ENCODE assay signal across 1 cellular context in genomic region chr17:41785091-41785875, GRCh38.
A peak's percentile ranks its signal among the peaks of the same experiment; 100 is the strongest.
TF ChIP-seq lines count a peak whose summit lies in the region.

No MANE protein-coding gene starts in this region.

TF ChIP-seq in K562, 482 proteins besides CTCF, POLR2A, EP300 and RAD21 (continues in another document):
- TF ChIP-seq BRD9 (IDR thresholded peaks at IDR 0.05; ENCODE audit: low read depth, partially characterized antibody) (peak; percentile 21), CHD2 (IDR thresholded peaks at IDR 0.05; ENCODE audit: low read depth, low read length) (peak; percentile 56; the same call in 1 of the 2 replicates), DDX20 (tag; IDR thresholded peaks at IDR 0.05; ENCODE audit: low read depth) (no peak), EGR1 (conservative IDR thresholded peaks at IDR 0.05) (peak; percentile 42; the same call in 1 of the 2 replicates), NKRF (IDR thresholded peaks at IDR 0.05; ENCODE audit: borderline replicate concordance) (0 out of 2 replicates have a peak, but pooled peaks have one; percentile 29), HDAC1 (IDR thresholded peaks at IDR 0.05) (peak in 1 of 2 experiments; percentile 61; a peak in 2 of 4 replicates), CREM (IDR thresholded peaks at IDR 0.05; ENCODE audit: low read depth) (no peak; the same call in 1 of the 2 replicates), NRF1 (conservative IDR thresholded peaks at IDR 0.05 in 1 of 2, IDR thresholded peaks at IDR 0.05 in 1 of 2) (peak in 1 of 2 experiments; percentile 21; a peak in 1 of 4 replicates), MLLT1 (IDR thresholded peaks at IDR 0.05) (peak in 1 of 2 experiments; percentile 51; a peak in 1 of 4 replicates), PRDM10 (IDR thresholded peaks at IDR 0.05; ENCODE audit: partially characterized antibody) (peak; percentile 97), TBP (optimal IDR thresholded peaks at IDR 0.05; ENCODE audit: low read depth, low read length) (peak; percentile 49), TEAD1 (CRISPR knock-in tag; IDR thresholded peaks at IDR 0.05) (peak in 1 of 2 experiments; percentile 79; a peak in 2 of 4 replicates), DPF2 (IDR thresholded peaks at IDR 0.05) (peak; percentile 14), CGGBP1 (CRISPR knock-in tag; IDR thresholded peaks at IDR 0.05) (no peak), PPARD (CRISPR knock-in tag; IDR thresholded peaks at IDR 0.05) (no peak), ZBTB17 (CRISPR knock-in tag; IDR thresholded peaks at IDR 0.05) (no peak), ZNF24 (IDR thresholded peaks at IDR 0.05) (no peak), PKNOX1 (IDR thresholded peaks at IDR 0.05) (peak; percentile 18; the same call in 1 of the 2 replicates), TAF1 (IDR thresholded peaks at IDR 0.05; ENCODE audit: control insufficient read depth, extremely low read depth, insufficient read depth, low read length, severe bottlenecking) (peak; percentile 60), KDM5B (IDR thresholded peaks at IDR 0.05; ENCODE audit: insufficient replicate concordance, low read depth, low read length) (peak; percentile 40), TFE3 (CRISPR knock-in tag; IDR thresholded peaks at IDR 0.05) (no peak), FOXK2 (conservative IDR thresholded peaks at IDR 0.05 in 1 of 2, IDR thresholded peaks at IDR 0.05 in 1 of 2; ENCODE audit: low read depth in 2 of 2) (peak; percentile 17 to 79; a peak in 2 of 4 replicates), SMARCA4 (IDR thresholded peaks at IDR 0.05) (0 out of 2 replicates have a peak, but pooled peaks have one; percentile 16), ESRRB (CRISPR knock-in tag; IDR thresholded peaks at IDR 0.05; ENCODE audit: borderline replicate concordance) (no peak), ZBTB2 (IDR thresholded peaks at IDR 0.05) (peak; percentile 43; the same call in 1 of the 2 replicates), RFX5 (IDR thresholded peaks at IDR 0.05; ENCODE audit: low read depth, low read length) (no peak), SMC3 (conservative IDR thresholded peaks at IDR 0.05; ENCODE audit: insufficient read depth, low read depth, low read length) (0 out of 2 replicates have a peak, but pooled peaks have one; percentile 5), TEAD2 (tag; IDR thresholded peaks at IDR 0.05) (peak; percentile 80), AFF1 (IDR thresholded peaks at IDR 0.05; ENCODE audit: low read depth in 1 of 2, partially characterized antibody in 2 of 2) (peak in 1 of 2 experiments; percentile 32), MYNN (IDR thresholded peaks at IDR 0.05) (0 out of 2 replicates have a peak, but pooled peaks have one; percentile 14), MYNN (CRISPR knock-in tag; IDR thresholded peaks at IDR 0.05) (no peak), CREBBP (IDR thresholded peaks at IDR 0.05; ENCODE audit: low read depth, low read length) (no peak), RBM15 (IDR thresholded peaks at IDR 0.05; ENCODE audit: insufficient read depth, low read length) (no peak), SIN3A (IDR thresholded peaks at IDR 0.05; ENCODE audit: borderline replicate concordance in 2 of 2, control insufficient read depth in 1 of 2, low read depth in 2 of 2, low read length in 2 of 2) (peak; percentile 13 to 16; a peak in 2 of 4 replicates), TRIM24 (IDR thresholded peaks at IDR 0.05) (peak in 1 of 2 experiments; percentile 71; a peak in 2 of 4 replicates), POLR2AphosphoS5 (IDR thresholded peaks at IDR 0.05; ENCODE audit: control insufficient read depth, insufficient read depth, low read depth, low read length) (0 out of 2 replicates have a peak, but pooled peaks have one; percentile 52), CBX5 (IDR thresholded peaks at IDR 0.05; ENCODE audit: borderline replicate concordance, low read depth) (no peak), SUPT5H (IDR thresholded peaks at IDR 0.05) (peak; percentile 34), LEF1 (IDR thresholded peaks at IDR 0.05) (0 out of 2 replicates have a peak, but pooled peaks have one; percentile 71), KLF1 (tag; IDR thresholded peaks at IDR 0.05) (no peak), ATF7 (IDR thresholded peaks at IDR 0.05) (peak; percentile 66), MAZ (CRISPR knock-in tag; conservative IDR thresholded peaks at IDR 0.05 in 1 of 2, IDR thresholded peaks at IDR 0.05 in 1 of 2) (peak; percentile 47 to 96; a peak in 3 of 4 replicates), ZBTB7A (IDR thresholded peaks at IDR 0.05; ENCODE audit: borderline replicate concordance, control insufficient read depth, low read depth, low read length) (peak; percentile 81), HDAC2 (IDR thresholded peaks at IDR 0.05) (peak; percentile 14; the same call in 1 of the 2 replicates), TEAD4 (IDR thresholded peaks at IDR 0.05; ENCODE audit: low read length) (peak; percentile 81), TEAD4 (CRISPR knock-in tag; IDR thresholded peaks at IDR 0.05; ENCODE audit: borderline replicate concordance) (no peak), ESRRA (IDR thresholded peaks at IDR 0.05; ENCODE audit: borderline replicate concordance, low read depth) (0 out of 2 replicates have a peak, but pooled peaks have one; percentile 21), ZNF384 (IDR thresholded peaks at IDR 0.05; ENCODE audit: low read depth, low read length) (peak; percentile 98), ELK1 (CRISPR knock-in tag; IDR thresholded peaks at IDR 0.05) (no peak)
